ENCODE assay signal across 37 cellular contexts in genomic region chr2:20855456-20855855, GRCh38.
"Had no signal": no experiment of that assay in that cellular context is flagged by ENCODE, and none has a peak within 500 bp of the region (broad histone marks: within the 10 kb centered on the region; RNA-seq: fewer than 3 reads in every experiment).

No MANE protein-coding gene starts in this region.

- ATAC-seq: activated CD4-positive, alpha-beta T cell treated with anti-CD3 and anti-CD28 coated beads for 36 hours; activated CD4-positive, CD25-positive, alpha-beta regulatory T cell treated with anti-CD3 and anti-CD28 coated beads, Interleukin-2, amount 50 U/mL, for 24 hours; activated CD8-positive, alpha-beta memory T cell treated with anti-CD3 and anti-CD28 coated beads, Interleukin-2, amount 10 ng/mL, durations not matched to agents 7 days and 5 days; activated CD8-positive, alpha-beta T cell treated with anti-CD3 and anti-CD28 coated beads, Interleukin-2, amount 10 ng/mL, durations not matched to agents 7 days and 5 days; activated naive CD8-positive, alpha-beta T cell treated with anti-CD3 and anti-CD28 coated beads, Interleukin-2, amount 50 U/mL, for 24 hours; WTC11 had no signal

- H3K4me1 Mint-ChIP-seq: activated CD4-positive, alpha-beta memory T cell treated with anti-CD3 and anti-CD28 coated beads, Interleukin-2, amount 10 ng/mL, durations not matched to agents 7 days and 5 days; activated CD4-positive, alpha-beta T cell treated with anti-CD3 and anti-CD28 coated beads for 36 hours; activated CD4-positive, alpha-beta T cell treated with anti-CD3 and anti-CD28 coated beads, Interleukin-2, amount 10 ng/mL, durations not matched to agents 7 days and 5 days; activated CD8-positive, alpha-beta memory T cell treated with anti-CD3 and anti-CD28 coated beads, Interleukin-2, amount 10 ng/mL, durations not matched to agents 7 days and 5 days; activated naive CD4-positive, alpha-beta T cell treated with anti-CD3 and anti-CD28 coated beads, Interleukin-2, amount 10 ng/mL, durations not matched to agents 7 days and 5 days; activated naive CD4-positive, alpha-beta T cell treated with anti-CD3 and anti-CD28 coated beads, Interleukin-2, amount 50 U/mL, for 24 hours; activated naive CD8-positive, alpha-beta T cell treated with anti-CD3 and anti-CD28 coated beads, Interleukin-2, amount 10 ng/mL, durations not matched to agents 7 days and 5 days; activated naive CD8-positive, alpha-beta T cell treated with anti-CD3 and anti-CD28 coated beads, Interleukin-2, amount 50 U/mL, for 24 hours; brain; central memory CD8-positive, alpha-beta T cell; WTC11 had no signal

- DNase-seq: activated CD4-positive, alpha-beta memory T cell treated with anti-CD3 and anti-CD28 coated beads, Interleukin-2, amount 10 ng/mL, durations not matched to agents 7 days and 5 days; activated CD4-positive, alpha-beta T cell treated with anti-CD3 and anti-CD28 coated beads for 1 hour; activated CD4-positive, alpha-beta T cell treated with anti-CD3 and anti-CD28 coated beads for 36 hours; activated CD4-positive, alpha-beta T cell treated with anti-CD3 and anti-CD28 coated beads for 48 hours; activated CD4-positive, alpha-beta T cell treated with anti-CD3 and anti-CD28 coated beads, Interleukin-2, amount 10 ng/mL, durations not matched to agents 7 days and 5 days; activated CD4-positive, alpha-beta T cell treated with anti-CD3 and anti-CD28 coated beads, Interleukin-2, amount 50 U/mL, for 48 hours; activated CD4-positive, CD25-positive, alpha-beta regulatory T cell; activated CD8-positive, alpha-beta memory T cell treated with anti-CD3 and anti-CD28 coated beads for 24 hours; activated CD8-positive, alpha-beta memory T cell treated with anti-CD3 and anti-CD28 coated beads, Interleukin-2, amount 10 ng/mL, durations not matched to agents 7 days and 5 days; activated CD8-positive, alpha-beta memory T cell treated with anti-CD3 and anti-CD28 coated beads, Interleukin-2, amount 50 U/mL, for 48 hours; activated CD8-positive, alpha-beta T cell treated with anti-CD3 and anti-CD28 coated beads, Interleukin-2, amount 10 ng/mL, durations not matched to agents 7 days and 5 days; activated effector memory CD4-positive, alpha-beta T cell treated with Interleukin-2 at 50 U/mL for 16 hours; activated gamma-delta T cell; activated naive CD4-positive, alpha-beta T cell treated with anti-CD3 and anti-CD28 coated beads, Interleukin-2, amount 10 ng/mL, durations not matched to agents 7 days and 5 days; activated naive CD4-positive, alpha-beta T cell treated with Interleukin-2 at 50 U/mL for 16 hours; activated naive CD8-positive, alpha-beta T cell treated with anti-CD3 and anti-CD28 coated beads, Interleukin-2, amount 10 ng/mL, durations not matched to agents 7 days and 5 days; activated naive CD8-positive, alpha-beta T cell treated with anti-CD3 and anti-CD28 coated beads, Interleukin-2, amount 50 U/mL, for 24 hours; activated T-cell treated with anti-CD3 and anti-CD28 coated beads, Interleukin-2, amount 50 U/mL, for 24 hours; activated T-cell treated with anti-CD3 and anti-CD28 coated beads, Interleukin-2, amount 50 U/mL, for 48 hours; amygdala; anterior cingulate cortex; caudate nucleus; cerebellar nuclear complex; colonic mucosa; T-helper 2 cell; T-helper 9 cell; WERI-Rb-1 had no signal

- H3K4me1 ChIP-seq: ascending aorta, colonic mucosa had no signal

- H3K36me3 Mint-ChIP-seq: activated CD8-positive, alpha-beta memory T cell treated with anti-CD3 and anti-CD28 coated beads, Interleukin-2, amount 10 ng/mL, durations not matched to agents 7 days and 5 days; activated naive CD4-positive, alpha-beta T cell treated with anti-CD3 and anti-CD28 coated beads, Interleukin-2, amount 10 ng/mL, durations not matched to agents 7 days and 5 days; activated naive CD4-positive, alpha-beta T cell treated with anti-CD3 and anti-CD28 coated beads, Interleukin-2, amount 50 U/mL, for 24 hours; activated naive CD8-positive, alpha-beta T cell; activated naive CD8-positive, alpha-beta T cell treated with anti-CD3 and anti-CD28 coated beads, Interleukin-2, amount 10 ng/mL, durations not matched to agents 7 days and 5 days; brain; WTC11 had no signal

- H3K27ac Mint-ChIP-seq: activated CD4-positive, alpha-beta memory T cell treated with anti-CD3 and anti-CD28 coated beads, Interleukin-2, amount 10 ng/mL, durations not matched to agents 7 days and 5 days; activated CD4-positive, alpha-beta T cell treated with anti-CD3 and anti-CD28 coated beads for 36 hours; activated CD4-positive, alpha-beta T cell treated with anti-CD3 and anti-CD28 coated beads, Interleukin-2, amount 10 ng/mL, durations not matched to agents 7 days and 5 days; activated CD8-positive, alpha-beta memory T cell treated with anti-CD3 and anti-CD28 coated beads, Interleukin-2, amount 10 ng/mL, durations not matched to agents 7 days and 5 days; activated CD8-positive, alpha-beta T cell treated with anti-CD3 and anti-CD28 coated beads, Interleukin-2, amount 10 ng/mL, durations not matched to agents 7 days and 5 days; activated naive CD4-positive, alpha-beta T cell treated with anti-CD3 and anti-CD28 coated beads, Interleukin-2, amount 10 ng/mL, durations not matched to agents 7 days and 5 days; activated naive CD4-positive, alpha-beta T cell treated with anti-CD3 and anti-CD28 coated beads, Interleukin-2, amount 50 U/mL, for 24 hours; activated naive CD8-positive, alpha-beta T cell; activated naive CD8-positive, alpha-beta T cell treated with anti-CD3 and anti-CD28 coated beads, Interleukin-2, amount 10 ng/mL, durations not matched to agents 7 days and 5 days; activated naive CD8-positive, alpha-beta T cell treated with anti-CD3 and anti-CD28 coated beads, Interleukin-2, amount 50 U/mL, for 24 hours; activated T-cell treated with anti-CD3 and anti-CD28 coated beads, Interleukin-2, amount 50 U/mL, for 24 hours; activated T-helper 2 cell treated with anti-CD3 and anti-CD28 coated beads, Interferon-gamma antibody, Interleukin-2, Interleukin-4, amounts not matched to agents 10 μg/mL and 5 μg/mL and 100 μg/mL, durations not matched to agents 14 hours and 24 hours and 36 hours; brain; T-helper 2 cell treated with Interferon-gamma antibody and Interleukin-4, amounts not matched to agents 5 μg/mL and 100 μg/mL, for 36 hours; WTC11 had no signal

- H3K9me3 ChIP-seq: ascending aorta, colonic mucosa had no signal

- H3K4me3 Mint-ChIP-seq: activated CD4-positive, alpha-beta memory T cell treated with anti-CD3 and anti-CD28 coated beads, Interleukin-2, amount 10 ng/mL, durations not matched to agents 7 days and 5 days; activated CD4-positive, alpha-beta T cell treated with anti-CD3 and anti-CD28 coated beads for 36 hours; activated CD4-positive, alpha-beta T cell treated with anti-CD3 and anti-CD28 coated beads, Interleukin-2, amount 10 ng/mL, durations not matched to agents 7 days and 5 days; activated CD8-positive, alpha-beta memory T cell treated with anti-CD3 and anti-CD28 coated beads, Interleukin-2, amount 10 ng/mL, durations not matched to agents 7 days and 5 days; activated CD8-positive, alpha-beta T cell treated with anti-CD3 and anti-CD28 coated beads, Interleukin-2, amount 10 ng/mL, durations not matched to agents 7 days and 5 days; activated naive CD4-positive, alpha-beta T cell treated with anti-CD3 and anti-CD28 coated beads, Interleukin-2, amount 10 ng/mL, durations not matched to agents 7 days and 5 days; activated naive CD4-positive, alpha-beta T cell treated with anti-CD3 and anti-CD28 coated beads, Interleukin-2, amount 50 U/mL, for 24 hours; activated naive CD8-positive, alpha-beta T cell; activated naive CD8-positive, alpha-beta T cell treated with anti-CD3 and anti-CD28 coated beads, Interleukin-2, amount 10 ng/mL, durations not matched to agents 7 days and 5 days; activated naive CD8-positive, alpha-beta T cell treated with anti-CD3 and anti-CD28 coated beads, Interleukin-2, amount 50 U/mL, for 24 hours; activated T-cell treated with anti-CD3 and anti-CD28 coated beads, Interleukin-2, amount 50 U/mL, for 24 hours; brain; central memory CD8-positive, alpha-beta T cell; T-helper 2 cell treated with Interferon-gamma antibody and Interleukin-4, amounts not matched to agents 5 μg/mL and 100 μg/mL, for 36 hours; WTC11 had no signal

- H3K27me3 ChIP-seq: ascending aorta, cardiac muscle cell, colonic mucosa had no signal

- H3K9me3 Mint-ChIP-seq: activated CD4-positive, alpha-beta memory T cell treated with anti-CD3 and anti-CD28 coated beads, Interleukin-2, amount 10 ng/mL, durations not matched to agents 7 days and 5 days; activated CD4-positive, alpha-beta T cell treated with anti-CD3 and anti-CD28 coated beads, Interleukin-2, amount 10 ng/mL, durations not matched to agents 7 days and 5 days; activated naive CD4-positive, alpha-beta T cell treated with anti-CD3 and anti-CD28 coated beads, Interleukin-2, amount 10 ng/mL, durations not matched to agents 7 days and 5 days; activated naive CD4-positive, alpha-beta T cell treated with anti-CD3 and anti-CD28 coated beads, Interleukin-2, amount 50 U/mL, for 24 hours; activated naive CD8-positive, alpha-beta T cell treated with anti-CD3 and anti-CD28 coated beads, Interleukin-2, amount 10 ng/mL, durations not matched to agents 7 days and 5 days; activated naive CD8-positive, alpha-beta T cell treated with anti-CD3 and anti-CD28 coated beads, Interleukin-2, amount 50 U/mL, for 24 hours; activated T-cell treated with anti-CD3 and anti-CD28 coated beads, Interleukin-2, amount 50 U/mL, for 24 hours; activated T-helper 2 cell treated with anti-CD3 and anti-CD28 coated beads, Interferon-gamma antibody, Interleukin-2, Interleukin-4, amounts not matched to agents 10 μg/mL and 5 μg/mL and 100 μg/mL, durations not matched to agents 14 hours and 24 hours and 36 hours; brain; central memory CD8-positive, alpha-beta T cell; T-helper 2 cell treated with Interferon-gamma antibody and Interleukin-4, amounts not matched to agents 5 μg/mL and 100 μg/mL, for 36 hours; WTC11 had no signal

- H3K27ac ChIP-seq: ascending aorta, cardiac muscle cell, colonic mucosa, WERI-Rb-1 had no signal
